ENCODE assay signal across 11 cellular contexts in genomic region chrX:23861952-23862351, GRCh38. TPM values are rescaled to one million over a fixed set of nuclear protein-coding genes. Genes with fewer than 3 reads are reported as not detected.
"Had no signal": no experiment of that assay in that cellular context is flagged by ENCODE, and none has a peak within 500 bp of the region (broad histone marks: within the 10 kb centered on the region; RNA-seq: fewer than 3 reads in every experiment).

No MANE protein-coding gene starts in this region.

RNA-seq across cellular contexts. Expression of gene CXorf58, which starts 45.9 kb away (rescaled TPM):
- total RNA-seq: activated B cell treated with CpG ODN at 0.5 μM for 24 hours; activated CD4-positive, alpha-beta T cell treated with anti-CD3 and anti-CD28 coated beads, Interleukin-2, amount 10 ng/mL, durations not matched to agents 7 days and 5 days; activated CD8-positive, alpha-beta memory T cell treated with anti-CD3 and anti-CD28 coated beads for 36 hours; aorta; colonic mucosa; dermis microvascular lymphatic vessel endothelial cell; endothelial cell of umbilical vein; fibroblast of lung; fibroblast of villous mesenchyme; glomerular endothelial cell; T-helper 17 cell had no signal
